Comparison of ENCODE assay signal across 16 cellular contexts in genomic region chr7:55540226-55540858, GRCh38. TPM values are rescaled to one million over a fixed set of nuclear protein-coding genes. Genes with fewer than 3 reads are reported as not detected.
A peak's percentile ranks its signal among the peaks of the same experiment; 100 is the strongest.
DNase-seq lines count a peak whose midpoint lies in the region; ATAC-seq and TF ChIP-seq lines count a peak whose summit lies in the region.
"Had no signal": no experiment of that assay in that cellular context is flagged by ENCODE, and none has a peak within 500 bp of the region (broad histone marks: within the 10 kb centered on the region; RNA-seq: fewer than 3 reads in every experiment).

No MANE protein-coding gene starts in this region.

- peak overlapping the region; percentile 88 for H3K4me2 ChIP-seq in OCI-LY3 (ENCODE audit: low read length)
- H3K4me2 ChIP-seq: KMS-11 had no signal

- H2AFZ ChIP-seq in OCI-LY3 (ENCODE audit: low read depth, low read length), result no peak overlapping the region

- H3K79me2 ChIP-seq in OCI-LY3 (ENCODE audit: low read length), result peaks cover 100% of the 10 kb centered on the region

- ATAC-seq in GM18505 (IDR thresholded peaks at IDR 0.05; ENCODE audit: unreplicated experiment) (no peak), memory B cell (ENCODE audit: low read depth) (no peak), HG03280 (IDR thresholded peaks at IDR 0.05; ENCODE audit: unreplicated experiment) (no peak)

- H3K27me3 Mint-ChIP-seq in activated CD4-positive, alpha-beta T cell treated with anti-CD3 and anti-CD28 coated beads, Interleukin-2, amount 10 ng/mL, durations not matched to agents 24 days and 14 days, result no peaks in the 10 kb centered on the region
- H3K27me3 Mint-ChIP-seq in memory B cell, result no peaks in the 10 kb centered on the region

- TF ChIP-seq CTCF in OCI-LY3 (IDR thresholded peaks at IDR 0.05; ENCODE audit: low read depth, low read length), result no peak

- peak overlapping the region; percentile 81 for H3K9ac ChIP-seq in OCI-LY3 (ENCODE audit: low read length)
- H3K9ac ChIP-seq: BLaER1, KMS-11 had no signal

- H4K20me1 ChIP-seq in OCI-LY3 (ENCODE audit: insufficient read depth, low read length), result peaks cover 3% of the 10 kb centered on the region; the same call in 1 of the 2 replicates

- peaks cover 87% of the 10 kb centered on the region for H3K4me1 ChIP-seq in OCI-LY3 (ENCODE audit: low read length)

- no peaks in the 10 kb centered on the region for H3K9me3 Mint-ChIP-seq in activated CD4-positive, alpha-beta T cell treated with anti-CD3 and anti-CD28 coated beads, Interleukin-2, amount 10 ng/mL, durations not matched to agents 24 days and 14 days
- H3K9me3 Mint-ChIP-seq in memory B cell, result no peaks in the 10 kb centered on the region

- TF ChIP-seq POLR2A in GM18505 (IDR thresholded peaks at IDR 0.05; ENCODE audit: borderline replicate concordance, extremely low read depth, insufficient read depth, insufficient read length), result peak; percentile 14

- peak overlapping the region; percentile 99 for H3K27ac ChIP-seq in OCI-LY3 (ENCODE audit: low read length)
- H3K27ac ChIP-seq: 22Rv1, BLaER1, HL-60, KMS-11 had no signal

- no peaks in the 10 kb centered on the region for H3K27me3 ChIP-seq in OCI-LY3 (ENCODE audit: low read depth, low read length)
- H3K27me3 ChIP-seq: BLaER1 had no signal

- peaks cover 61% of the 10 kb centered on the region for H3K4me1 Mint-ChIP-seq in activated CD4-positive, alpha-beta T cell treated with anti-CD3 and anti-CD28 coated beads, Interleukin-2, amount 10 ng/mL, durations not matched to agents 24 days and 14 days
- peaks cover 73% of the 10 kb centered on the region for H3K4me1 Mint-ChIP-seq in memory B cell

- no peak for DNase-seq in activated CD4-positive, alpha-beta T cell treated with anti-CD3 and anti-CD28 coated beads, Interleukin-2, amount 10 ng/mL, durations not matched to agents 24 days and 14 days
- DNase-seq in activated CD4-positive, alpha-beta T cell treated with anti-CD3 and anti-CD28 coated beads for 48 hours, result no peak
- DNase-seq in memory B cell (ENCODE audit: low spot score in 2 of 2) (no peak), D341Med (ENCODE audit: low spot score) (no peak)
- no peak for DNase-seq in stimulated activated CD8-positive, alpha-beta memory T cell treated with anti-CD3 and anti-CD28 coated beads, Interleukin-4, amount 100 ng/mL, for 48 hours
- DNase-seq: DMS153; NCI-H1105; NCI-H1694 treated with DMSO at 0.1 percent for 48 hours; NK-92 treated with Interleukin-12 subunit alpha and Interleukin-12 subunit beta, amount 100 ng/mL, for 24 hours had no signal

- peak overlapping the region; percentile 74 for H3K4me3 ChIP-seq in OCI-LY3 (ENCODE audit: low read length)
- H3K4me3 ChIP-seq: BLaER1 had no signal

- intact Hi-C loops in activated CD4-positive, alpha-beta T cell treated with anti-CD3 and anti-CD28 coated beads, Interleukin-2, amount 10 ng/mL, durations not matched to agents 24 days and 14 days (cut with micrococcal nuclease), result no loop called here

- peaks cover 55% of the 10 kb centered on the region for H3K36me3 ChIP-seq in OCI-LY3 (replicated peaks; ENCODE audit: low read depth, low read length)

- no peak overlapping the region for H3K4me3 Mint-ChIP-seq in activated CD4-positive, alpha-beta T cell treated with anti-CD3 and anti-CD28 coated beads, Interleukin-2, amount 10 ng/mL, durations not matched to agents 24 days and 14 days
- peak overlapping the region; percentile 41 for H3K4me3 Mint-ChIP-seq in memory B cell

- H3K9me3 ChIP-seq in OCI-LY3 (ENCODE audit: insufficient read depth, low read length), result no peaks in the 10 kb centered on the region

- peaks cover 38% of the 10 kb centered on the region for H3K36me3 Mint-ChIP-seq in activated CD4-positive, alpha-beta T cell treated with anti-CD3 and anti-CD28 coated beads, Interleukin-2, amount 10 ng/mL, durations not matched to agents 24 days and 14 days (ENCODE audit: low read depth)
- peaks cover 23% of the 10 kb centered on the region for H3K36me3 Mint-ChIP-seq in memory B cell

- peak overlapping the region; percentile 45 for H3K27ac Mint-ChIP-seq in activated CD4-positive, alpha-beta T cell treated with anti-CD3 and anti-CD28 coated beads, Interleukin-2, amount 10 ng/mL, durations not matched to agents 24 days and 14 days
- H3K27ac Mint-ChIP-seq in memory B cell, result peak overlapping the region; percentile 94

RNA-seq across cellular contexts. Expression of gene VOPP1, which starts 32.0 kb away (rescaled TPM):
- total RNA-seq in activated CD4-positive, alpha-beta T cell treated with anti-CD3 and anti-CD28 coated beads, Interleukin-2, amount 10 ng/mL, durations not matched to agents 24 days and 14 days, result 87.4 and 90.6 TPM in 2 replicates
